In the genomic region with DNA sequence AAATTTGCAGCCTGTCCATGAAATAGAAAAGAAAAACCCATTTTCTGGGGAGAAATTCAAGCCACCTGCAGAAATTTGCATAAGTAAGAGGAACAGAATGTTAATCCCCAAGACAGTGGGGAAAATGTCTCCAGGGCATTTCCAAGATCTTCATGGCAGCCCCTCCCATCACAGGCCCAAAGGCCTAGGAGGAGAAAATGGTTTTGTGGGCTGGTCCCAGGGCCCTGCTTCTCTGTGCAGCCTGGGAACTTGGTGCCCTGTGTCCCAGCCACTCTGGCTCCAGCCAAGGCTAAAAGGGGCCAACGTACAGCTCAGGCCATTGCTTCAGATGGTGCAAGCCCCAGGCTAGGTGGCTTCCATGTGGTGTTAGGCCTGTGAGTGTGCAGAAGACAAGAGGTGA, we compare ENCODE assay signal across 28 cellular contexts.
"Had no signal": no experiment of that assay in that cellular context is flagged by ENCODE, and none has a peak within 500 bp of the region (broad histone marks: within the 10 kb centered on the region; RNA-seq: fewer than 3 reads in every experiment).

No MANE protein-coding gene starts in this region.

- DNase-seq: stimulated activated CD4-positive, alpha-beta T cell treated with anti-CD3 and anti-CD28 coated beads, Interleukin-2, amount 100 ng/mL, for 48 hours; stimulated activated CD4-positive, alpha-beta T cell treated with anti-CD3 and anti-CD28 coated beads, Interleukin-4, amount 100 ng/mL, for 1 hour; stimulated activated CD4-positive, alpha-beta T cell treated with anti-CD3 and anti-CD28 coated beads, Interleukin-4, amount 100 ng/mL, for 24 hours; stimulated activated CD4-positive, alpha-beta T cell treated with anti-CD3 and anti-CD28 coated beads, Interleukin-4, amount 100 ng/mL, for 4 hours; stimulated activated CD8-positive, alpha-beta memory T cell treated with anti-CD3 and anti-CD28 coated beads, Interleukin-4, amount 100 ng/mL, for 48 hours; stimulated activated naive CD4-positive, alpha-beta T cell; stimulated activated naive CD4-positive, alpha-beta T cell treated with Interleukin-2 at 50 U/mL for 16 hours; stimulated activated naive CD8-positive, alpha-beta T cell treated with anti-CD3 and anti-CD28 coated beads, Interleukin-15, amount 100 ng/mL, for 72 hours; stimulated activated naive CD8-positive, alpha-beta T cell treated with anti-CD3 and anti-CD28 coated beads, Interleukin-15, Interleukin-2, amounts not matched to agents 100 U/mL and 50 U/mL, for 24 hours; stomach; substantia nigra; testis; thyroid gland; tibial artery; transverse colon; trophoblast cell; upper lobe of left lung; upper lobe of right lung; uterus had no signal

- H3K9me3 ChIP-seq: suprapubic skin, testis, thoracic aorta, thyroid gland, transverse colon, upper lobe of right lung, uterus, vagina had no signal

- H3K4me1 ChIP-seq: stomach, suprapubic skin, testis, thyroid gland, tibial artery, tibial nerve, upper lobe of left lung, upper lobe of right lung, uterus, vagina had no signal

- H3K36me3 Mint-ChIP-seq: stimulated activated effector memory CD8-positive, alpha-beta T cell treated with anti-CD3 and anti-CD28 coated beads, Interleukin-12 subunit alpha, Interleukin-12 subunit beta, amount 100 ng/mL, for 72 hours; type B pancreatic cell had no signal

- FAIRE-seq: urothelium cell line had no signal

- H3K9me3 Mint-ChIP-seq: stimulated activated effector memory CD8-positive, alpha-beta T cell treated with anti-CD3 and anti-CD28 coated beads, Interleukin-12 subunit alpha, Interleukin-12 subunit beta, amount 100 ng/mL, for 72 hours had no signal

- H3K4me3 Mint-ChIP-seq: stimulated activated effector memory CD8-positive, alpha-beta T cell treated with anti-CD3 and anti-CD28 coated beads, Interleukin-12 subunit alpha, Interleukin-12 subunit beta, amount 100 ng/mL, for 72 hours; stimulated activated memory B cell treated with anti-CD40 and anti-IgM and Interleukin-4, amounts not matched to agents 10 μg/mL and 1 μg/mL and 100 μg/mL, for 72 hours; stimulated activated naive CD8-positive, alpha-beta T cell treated with anti-CD3 and anti-CD28 coated beads, Interleukin-15, amount 100 ng/mL, for 72 hours; stimulated activated naive CD8-positive, alpha-beta T cell treated with anti-CD3 and anti-CD28 coated beads, Interleukin-15, Interleukin-2, amounts not matched to agents 100 ng/mL and 50 ng/mL, for 24 hours; type B pancreatic cell had no signal

- H3K27ac ChIP-seq: stomach, suprapubic skin, testis, thoracic aorta, thyroid gland, tibial artery, tibial nerve, transverse colon, upper lobe of left lung, upper lobe of right lung, uterus, vagina had no signal

- ATAC-seq: stimulated activated effector memory CD8-positive, alpha-beta T cell treated with anti-CD3 and anti-CD28 coated beads, Interleukin-12 subunit alpha, Interleukin-12 subunit beta, amount 100 ng/mL, for 72 hours; stimulated activated memory B cell treated with anti-CD40 and anti-IgM and Interleukin-4, amounts not matched to agents 10 μg/mL and 1 μg/mL and 100 μg/mL, for 72 hours; stimulated activated naive CD8-positive, alpha-beta T cell treated with anti-CD3 and anti-CD28 coated beads, Interleukin-15, amount 100 ng/mL, for 72 hours; stimulated activated naive CD8-positive, alpha-beta T cell treated with anti-CD3 and anti-CD28 coated beads, Interleukin-15, Interleukin-2, amounts not matched to agents 100 U/mL and 50 U/mL, for 24 hours; upper lobe of right lung had no signal

- H3K27me3 Mint-ChIP-seq: stimulated activated memory B cell treated with anti-CD40 and anti-IgM and Interleukin-4, amounts not matched to agents 10 μg/mL and 1 μg/mL and 100 μg/mL, for 72 hours; stimulated activated naive CD8-positive, alpha-beta T cell treated with anti-CD3 and anti-CD28 coated beads, Interleukin-15, amount 100 ng/mL, for 72 hours had no signal

- H3K27ac Mint-ChIP-seq: stimulated activated effector memory CD8-positive, alpha-beta T cell treated with anti-CD3 and anti-CD28 coated beads, Interleukin-12 subunit alpha, Interleukin-12 subunit beta, amount 100 ng/mL, for 72 hours; stimulated activated memory B cell treated with anti-CD40 and anti-IgM and Interleukin-4, amounts not matched to agents 10 μg/mL and 1 μg/mL and 100 μg/mL, for 72 hours; stimulated activated naive CD8-positive, alpha-beta T cell treated with anti-CD3 and anti-CD28 coated beads, Interleukin-15, amount 100 ng/mL, for 72 hours; stimulated activated naive CD8-positive, alpha-beta T cell treated with anti-CD3 and anti-CD28 coated beads, Interleukin-15, Interleukin-2, amounts not matched to agents 100 ng/mL and 50 ng/mL, for 24 hours; type B pancreatic cell had no signal

- H3K4me3 ChIP-seq: stomach, suprapubic skin, testis, thoracic aorta, thyroid gland, tibial artery, tibial nerve, transverse colon, upper lobe of left lung, upper lobe of right lung, uterus, vagina had no signal

- H3K4me1 Mint-ChIP-seq: stimulated activated effector memory CD8-positive, alpha-beta T cell treated with anti-CD3 and anti-CD28 coated beads, Interleukin-12 subunit alpha, Interleukin-12 subunit beta, amount 100 ng/mL, for 72 hours; stimulated activated memory B cell treated with anti-CD40 and anti-IgM and Interleukin-4, amounts not matched to agents 10 μg/mL and 1 μg/mL and 100 μg/mL, for 72 hours; stimulated activated naive CD8-positive, alpha-beta T cell treated with anti-CD3 and anti-CD28 coated beads, Interleukin-15, amount 100 ng/mL, for 72 hours had no signal

- H3K36me3 ChIP-seq: stomach, suprapubic skin, thoracic aorta, thyroid gland, tibial artery, tibial nerve, transverse colon, upper lobe of left lung, upper lobe of right lung, uterus, vagina had no signal

- H3K27me3 ChIP-seq: stomach, suprapubic skin, testis, thyroid gland, tibial artery, tibial nerve, transverse colon, upper lobe of left lung, upper lobe of right lung, uterus, vagina had no signal
